27 cellular contexts compared by ENCODE assay signal in the genomic region with DNA sequence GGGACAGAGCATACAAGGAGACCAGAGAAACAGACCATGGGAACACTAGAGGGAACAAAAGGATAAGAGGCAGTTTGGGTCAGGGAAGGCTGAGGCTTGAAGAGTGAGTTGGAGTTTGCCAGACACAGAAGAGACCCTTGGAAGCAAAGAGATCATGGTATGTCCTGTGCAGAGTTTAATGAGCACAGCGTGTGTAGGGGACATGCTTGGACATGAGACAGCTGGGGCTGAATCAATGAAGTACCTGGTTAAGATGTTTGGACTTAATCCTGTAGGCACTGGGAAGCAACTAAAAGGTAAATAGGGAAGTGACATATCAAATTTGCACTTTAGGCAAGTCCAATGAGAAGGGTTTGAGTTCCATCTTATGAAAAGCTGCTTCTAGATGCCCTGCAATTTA.
A peak's percentile ranks its signal among the peaks of the same experiment; 100 is the strongest.
DNase-seq lines count a peak whose midpoint lies in the region; FAIRE-seq and TF ChIP-seq lines count a peak whose summit lies in the region.
"Had no signal": no experiment of that assay in that cellular context is flagged by ENCODE, and none has a peak within 500 bp of the region (broad histone marks: within the 10 kb centered on the region; RNA-seq: fewer than 3 reads in every experiment).

No MANE protein-coding gene starts in this region.

- peaks cover 10% of the 10 kb centered on the region for H3K79me2 ChIP-seq in keratinocyte (ENCODE audit: control insufficient read depth, insufficient read depth, low read length)

- no peaks in the 10 kb centered on the region for H3K9me3 ChIP-seq in keratinocyte (ENCODE audit: control insufficient read depth, low read depth, low read length)
- H3K9me3 ChIP-seq in thyroid gland: no peaks in the 10 kb centered on the region
- no peaks in the 10 kb centered on the region for H3K9me3 ChIP-seq in tibial artery
- H3K9me3 ChIP-seq in transverse colon: no peaks in the 10 kb centered on the region
- H3K9me3 ChIP-seq in ovary: no peaks in the 10 kb centered on the region

- H3K27ac ChIP-seq in keratinocyte (ENCODE audit: control insufficient read depth, insufficient read depth, low read length) (peak overlapping the region; percentile 56), thyroid gland (peak overlapping the region in 2 of 3 donors; percentile 4 to 10), tibial artery (no peak overlapping the region), transverse colon (no peak overlapping the region), ovary (no peak overlapping the region)
- H3K27ac ChIP-seq: 22Rv1, SJCRH30 had no signal

- intact Hi-C loops in MCF 10A (cut with micrococcal nuclease): loop anchor here (5.0 kb wide), 1 partner anchor 296 kb away; no protein-coding TSS in a partner anchor
- intact Hi-C loops in thyroid gland (cut with DNase I): no loop called here
- intact Hi-C loops in tibial artery (cut with DNase I; ENCODE audit: low total_unique reads): no loop called here
- intact Hi-C loops in transverse colon (cut with DNase I; ENCODE audit: low total_unique reads): no loop called here
- intact Hi-C loops in ovary (cut with DNase I): no loop called here

- H3K4me1 ChIP-seq in keratinocyte (ENCODE audit: control insufficient read depth, extremely low read depth, insufficient read depth, low read length): peaks cover 20% of the 10 kb centered on the region
- H3K4me1 ChIP-seq in thyroid gland: peaks cover 42 to 60% of the 10 kb centered on the region in 2 donors
- H3K4me1 ChIP-seq in tibial artery: peaks cover 0 to 14% (median 4%) of the 10 kb centered on the region in 4 donors
- peaks cover 0 to 5% (median 1%) of the 10 kb centered on the region in 4 donors for H3K4me1 ChIP-seq in transverse colon
- H3K4me1 ChIP-seq in ovary (ENCODE audit: insufficient read depth): no peaks in the 10 kb centered on the region

- H4K20me1 ChIP-seq in keratinocyte (ENCODE audit: control insufficient read depth, extremely low read depth, insufficient read depth, low read length): no peaks in the 10 kb centered on the region

- WGBS in thyroid gland, 2 donors: 95 to 100% methylated on average over 1 of the region's 1 CpG
- WGBS in transverse colon (ENCODE audit: low coverage in 1 of 2), 2 donors: 63 to 83% methylated on average over 1 of the region's 1 CpG
- 94 to 96% (median 94%) methylated on average over 1 of the region's 1 CpG for WGBS in ovary, 3 donors

- FAIRE-seq in keratinocyte (lab: Jason Lieb, UNC): peak; percentile 89
- FAIRE-seq: endometrium had no signal

- DNase-seq in DMS79 treated with DMSO at 0.1 percent for 48 hours (lab: John Stamatoyannopoulos, UW) (peak; percentile 18), DMS79 (lab: John Stamatoyannopoulos, UW) (no peak), MCF 10A (ENCODE audit: unreplicated experiment) (no peak), keratinocyte (ENCODE audit: low read depth, low spot score) (no peak), thyroid gland (no peak), tibial artery (no peak), transverse colon (no peak), ovary (no peak)
- DNase-seq: activated CD4-positive, alpha-beta T cell treated with anti-CD3 and anti-CD28 coated beads, Interleukin-2, amount 10 ng/mL, durations not matched to agents 24 days and 14 days; activated effector memory CD4-positive, alpha-beta T cell treated with anti-CD3 and anti-CD28 coated beads, Interleukin-2, amount 50 U/mL, for 16 hours; activated naive CD8-positive, alpha-beta T cell treated with anti-CD3 and anti-CD28 coated beads, Interleukin-2, amount 50 U/mL, for 24 hours; activated T-cell treated with anti-CD3 and anti-CD28 coated beads, Interleukin-2, amount 50 U/mL, for 24 hours; C1 segment of cervical spinal cord; Caco-2; HFFc6; hypothalamus; left colon; NCI-H1092; NCI-H1694; NCI-H510A; SJCRH30; stimulated activated CD8-positive, alpha-beta memory T cell treated with anti-CD3 and anti-CD28 coated beads, Interleukin-4, amount 100 ng/mL, for 48 hours; stimulated activated naive CD8-positive, alpha-beta T cell treated with anti-CD3 and anti-CD28 coated beads, Interleukin-15, amount 100 ng/mL, for 72 hours had no signal

- H3K36me3 Mint-ChIP-seq in MCF 10A (ENCODE audit: insufficient read depth, unreplicated experiment): peaks cover 43% of the 10 kb centered on the region
- H3K36me3 Mint-ChIP-seq: IgD-negative memory B cell had no signal

- no TSS peak for BruUV-seq in MCF 10A (replicated peaks; lab: Mats Ljungman, UMichigan)

- H3K27ac Mint-ChIP-seq in MCF 10A (ENCODE audit: low read depth, unreplicated experiment): peak overlapping the region; percentile 93
- H3K27ac Mint-ChIP-seq: activated CD4-positive, alpha-beta T cell treated with anti-CD3 and anti-CD28 coated beads, Interleukin-2, amount 10 ng/mL, durations not matched to agents 24 days and 14 days; activated naive CD8-positive, alpha-beta T cell treated with anti-CD3 and anti-CD28 coated beads, Interleukin-2, amount 50 U/mL, for 24 hours; activated T-cell treated with anti-CD3 and anti-CD28 coated beads, Interleukin-2, amount 50 U/mL, for 24 hours; HFFc6; IgD-negative memory B cell; memory B cell had no signal

- no peak for TF ChIP-seq POLR2A in thyroid gland (IDR thresholded peaks at IDR 0.05)
- no peak for TF ChIP-seq POLR2A in transverse colon (IDR thresholded peaks at IDR 0.05)
- no peak for TF ChIP-seq POLR2A in ovary (IDR thresholded peaks at IDR 0.05)

- in situ Hi-C loops in transverse colon (cut with MboI; ENCODE audit: low pct_ligation_motif_present in 1 of 4, low pct_unique_long_range_greater_than_20kb in 1 of 4, low sequenced_read_pairs in 3 of 4): no loop called here

- H3K36me3 ChIP-seq in keratinocyte (ENCODE audit: control insufficient read depth in 2 of 2, extremely low read depth in 1 of 2, insufficient read depth in 2 of 2, low read length in 2 of 2): no peaks in the 10 kb centered on the region
- no peaks in the 10 kb centered on the region for H3K36me3 ChIP-seq in thyroid gland
- no peaks in the 10 kb centered on the region for H3K36me3 ChIP-seq in tibial artery
- H3K36me3 ChIP-seq in transverse colon: no peaks in the 10 kb centered on the region
- H3K36me3 ChIP-seq in ovary: no peaks in the 10 kb centered on the region

- no peaks in the 10 kb centered on the region for H3K9me1 ChIP-seq in keratinocyte (ENCODE audit: control insufficient read depth, extremely low read depth, insufficient read depth, low read length)

- no peaks in the 10 kb centered on the region for H3K27me3 ChIP-seq in keratinocyte (ENCODE audit: control insufficient read depth, extremely low read depth, insufficient read depth, low read length)
- no peaks in the 10 kb centered on the region for H3K27me3 ChIP-seq in thyroid gland
- H3K27me3 ChIP-seq in tibial artery: no peaks in the 10 kb centered on the region
- no peaks in the 10 kb centered on the region for H3K27me3 ChIP-seq in transverse colon
- H3K27me3 ChIP-seq in ovary: no peaks in the 10 kb centered on the region
- H3K27me3 ChIP-seq: SJCRH30 had no signal

- peaks cover 31% of the 10 kb centered on the region for H3K4me1 Mint-ChIP-seq in MCF 10A (ENCODE audit: insufficient read depth, unreplicated experiment)
- H3K4me1 Mint-ChIP-seq: activated CD4-positive, alpha-beta T cell treated with anti-CD3 and anti-CD28 coated beads, Interleukin-2, amount 10 ng/mL, durations not matched to agents 24 days and 14 days; activated naive CD8-positive, alpha-beta T cell treated with anti-CD3 and anti-CD28 coated beads, Interleukin-2, amount 50 U/mL, for 24 hours; IgD-negative memory B cell; memory B cell; stimulated activated naive CD8-positive, alpha-beta T cell treated with anti-CD3 and anti-CD28 coated beads, Interleukin-15, amount 100 ng/mL, for 72 hours had no signal

- H3K4me3 ChIP-seq in keratinocyte (ENCODE audit: control insufficient read depth in 2 of 3, extremely low read depth in 1 of 3, insufficient read depth in 2 of 3, low read depth in 1 of 3, low read length in 3 of 3) (no peak overlapping the region), thyroid gland (replicated peaks in 1 of 3) (no peak overlapping the region), tibial artery (no peak overlapping the region), transverse colon (no peak overlapping the region), ovary (no peak overlapping the region)
- H3K4me3 ChIP-seq: SJCRH30 had no signal

- H3K4me2 ChIP-seq in keratinocyte (ENCODE audit: control insufficient read depth, extremely low read depth, insufficient read depth, low read depth, low read length): peak overlapping the region; percentile 27

- H3K9ac ChIP-seq in keratinocyte (ENCODE audit: control insufficient read depth, extremely low read depth, insufficient read depth, low read length): no peak overlapping the region

- no peak overlapping the region for H3K4me3 Mint-ChIP-seq in MCF 10A (ENCODE audit: unreplicated experiment)
- H3K4me3 Mint-ChIP-seq: activated CD4-positive, alpha-beta T cell treated with anti-CD3 and anti-CD28 coated beads, Interleukin-2, amount 10 ng/mL, durations not matched to agents 24 days and 14 days; activated naive CD8-positive, alpha-beta T cell treated with anti-CD3 and anti-CD28 coated beads, Interleukin-2, amount 50 U/mL, for 24 hours; activated T-cell treated with anti-CD3 and anti-CD28 coated beads, Interleukin-2, amount 50 U/mL, for 24 hours; HFFc6; IgD-negative memory B cell; memory B cell; stimulated activated naive CD8-positive, alpha-beta T cell treated with anti-CD3 and anti-CD28 coated beads, Interleukin-15, amount 100 ng/mL, for 72 hours had no signal

- peak overlapping the region; percentile 24 for H2AFZ ChIP-seq in keratinocyte (ENCODE audit: control insufficient read depth, low read length)

- dilution Hi-C loops in keratinocyte (cut with MboI; ENCODE audit: extremely low pct_ligation_motif_present, low sequenced_read_pairs): no loop called here

- CTCF ChIA-PET in MCF 10A (lab: Yijun Ruan, JAX): interaction anchor here (0.6 to 0.9 kb wide), 3 partner anchors 40 to 846 kb away, joined by 3 to 4 read pairs (median 3); no protein-coding TSS in a partner anchor

- H3K9me3 Mint-ChIP-seq in MCF 10A (ENCODE audit: unreplicated experiment): peaks cover 8% of the 10 kb centered on the region
- H3K9me3 Mint-ChIP-seq: HFFc6 had no signal

- POLR2A ChIA-PET in MCF 10A (lab: Yijun Ruan, JAX): interaction anchor here (0.5 to 2.2 kb wide), 7 partner anchors 10 to 95 kb away, joined by 3 to 8 read pairs (median 4); no protein-coding TSS in a partner anchor

- no peak for TF ChIP-seq EP300 in transverse colon (IDR thresholded peaks at IDR 0.05; ENCODE audit: low read depth)
- no peak for TF ChIP-seq EP300 in ovary (IDR thresholded peaks at IDR 0.05)

- TF ChIP-seq CTCF in MCF 10A (IDR thresholded peaks at IDR 0.05; ENCODE audit: unreplicated experiment) (no peak), keratinocyte (optimal IDR thresholded peaks at IDR 0.05 in 1 of 3, IDR thresholded peaks at IDR 0.05 in 1 of 3, conservative IDR thresholded peaks at IDR 0.05 in 1 of 3; ENCODE audit: extremely low read depth in 1 of 3, insufficient read depth in 2 of 3, low read length in 3 of 3) (no peak), thyroid gland (IDR thresholded peaks at IDR 0.05) (no peak), tibial artery (IDR thresholded peaks at IDR 0.05) (no peak), transverse colon (IDR thresholded peaks at IDR 0.05) (no peak), ovary (IDR thresholded peaks at IDR 0.05) (no peak)

- no peaks in the 10 kb centered on the region for H3K27me3 Mint-ChIP-seq in MCF 10A (ENCODE audit: insufficient read depth, unreplicated experiment)
- H3K27me3 Mint-ChIP-seq: activated CD4-positive, alpha-beta T cell treated with anti-CD3 and anti-CD28 coated beads, Interleukin-2, amount 10 ng/mL, durations not matched to agents 24 days and 14 days; IgD-negative memory B cell had no signal

Comparison
In these comparisons a context has a peak if more than half of its experiments do, and no peak if none do; other contexts are left out.
1. H3K27ac ChIP-seq: peak in keratinocyte (single experiment) and thyroid gland (2 of 3); none in tibial artery (0 of 2), transverse colon (0 of 4) and ovary (0 of 2).